In the genomic region with DNA sequence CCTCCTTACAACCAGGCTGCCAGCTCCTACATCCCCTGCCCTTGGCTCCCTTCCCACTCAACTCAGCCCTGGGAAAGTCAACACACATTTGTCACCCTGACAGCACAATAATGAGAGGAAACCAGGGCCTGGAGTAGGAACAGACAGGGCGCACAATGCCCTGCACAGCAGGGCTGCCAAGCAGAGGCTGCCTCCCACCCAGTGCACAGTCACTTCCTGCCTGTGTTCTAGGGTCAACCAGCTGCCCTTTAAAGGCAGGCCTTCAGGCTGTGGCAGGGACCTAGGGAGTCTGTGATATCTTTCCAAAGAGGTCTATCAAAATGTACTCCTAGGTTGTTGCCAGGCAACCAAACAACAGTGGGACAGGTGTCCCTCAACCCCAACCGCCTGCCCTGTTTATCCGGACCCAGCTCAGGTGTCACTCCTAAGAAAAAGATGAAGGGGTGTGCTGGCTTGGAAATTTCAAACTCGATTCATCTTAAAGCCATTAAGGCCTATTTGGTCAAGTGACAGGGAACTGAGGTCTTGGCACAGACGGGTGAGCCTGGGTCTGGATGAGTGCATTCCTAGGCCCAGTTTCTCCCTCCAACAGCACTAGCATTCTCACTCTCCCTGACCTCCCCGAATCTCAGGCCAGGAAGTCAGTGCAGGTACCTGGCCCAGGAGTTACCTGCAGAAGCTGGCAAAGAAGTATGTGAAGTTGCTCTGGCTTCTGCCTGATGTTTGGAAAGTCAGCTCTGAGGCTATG, we compare ENCODE assay signal across 8 cellular contexts.
DNase-seq lines count a peak whose midpoint lies in the region; ATAC-seq and TF ChIP-seq lines count a peak whose summit lies in the region.

No MANE protein-coding gene starts in this region.

- ATAC-seq in esophagus mucosa (peak; percentile 77), HG03159 (IDR thresholded peaks at IDR 0.05; ENCODE audit: unreplicated experiment) (no peak), GM18511 (IDR thresholded peaks at IDR 0.05; ENCODE audit: unreplicated experiment) (no peak)
- no peak for ATAC-seq in CD4-positive, alpha-beta T cell (ENCODE audit: poor library complexity)

- H3K36me3 Mint-ChIP-seq in progenitor cell of endocrine pancreas (ENCODE audit: insufficient read depth): no peaks in the 10 kb centered on the region
- H3K36me3 Mint-ChIP-seq in CD4-positive, alpha-beta T cell (ENCODE audit: low read depth): no peaks in the 10 kb centered on the region

- H3K4me3 ChIP-seq in GM23248: no peak overlapping the region

- H3K4me1 ChIP-seq in GM23248 (ENCODE audit: insufficient read depth): peaks cover 9% of the 10 kb centered on the region

- H3K9me2 ChIP-seq in GM23248 (ENCODE audit: insufficient read depth): no peaks in the 10 kb centered on the region

- no peaks in the 10 kb centered on the region for H3K27me3 Mint-ChIP-seq in progenitor cell of endocrine pancreas
- peaks cover 3% of the 10 kb centered on the region for H3K27me3 Mint-ChIP-seq in CD4-positive, alpha-beta T cell

- H2AFZ ChIP-seq in GM23248: no peak overlapping the region

- H3K27me3 ChIP-seq in GM23248 (replicated peaks; ENCODE audit: insufficient read depth): no peaks in the 10 kb centered on the region
- H3K27me3 ChIP-seq in CD4-positive, alpha-beta T cell (ENCODE audit: control insufficient read depth, insufficient read depth, low read length): no peaks in the 10 kb centered on the region

- H3K36me3 ChIP-seq in GM23248 (ENCODE audit: low read depth): no peaks in the 10 kb centered on the region

- DNase-seq in GM23248 (peak; percentile 27), NCI-H226 (peak; percentile 25), progenitor cell of endocrine pancreas (ENCODE audit: low spot score, unreplicated experiment) (no peak), foreskin melanocyte (no peak)
- no peak for DNase-seq in CD4-positive, alpha-beta T cell

- no peaks in the 10 kb centered on the region; the same call in 1 of the 2 replicates for H3K79me2 ChIP-seq in GM23248 (ENCODE audit: insufficient read depth)

- peaks cover 58% of the 10 kb centered on the region for H3K4me1 Mint-ChIP-seq in progenitor cell of endocrine pancreas (ENCODE audit: low read depth)
- peaks cover under 1% of the 10 kb centered on the region for H3K4me1 Mint-ChIP-seq in CD4-positive, alpha-beta T cell (ENCODE audit: low read depth)

- H3K4me2 ChIP-seq in GM23248 (ENCODE audit: unreplicated experiment): no peak overlapping the region

- no peaks in the 10 kb centered on the region for H3K9me3 Mint-ChIP-seq in progenitor cell of endocrine pancreas (ENCODE audit: low read depth)
- H3K9me3 Mint-ChIP-seq in CD4-positive, alpha-beta T cell: no peaks in the 10 kb centered on the region

- no peak for TF ChIP-seq CTCF in progenitor cell of endocrine pancreas (IDR thresholded peaks at IDR 0.05; ENCODE audit: unreplicated experiment)
- TF ChIP-seq CTCF in CD4-positive, alpha-beta T cell (IDR thresholded peaks at IDR 0.05): no peak

- no peaks in the 10 kb centered on the region for H3F3A ChIP-seq in GM23248 (ENCODE audit: insufficient read depth)

- no peak overlapping the region for H3K9ac ChIP-seq in GM23248

- no peak overlapping the region for H3K27ac ChIP-seq in GM23248
- H3K27ac ChIP-seq in CD4-positive, alpha-beta T cell (ENCODE audit: low read depth, low read length): no peak overlapping the region

- WGBS in GM23248 (ENCODE audit: low coverage in 1 of 2, low lambda C conversion rate in 2 of 2, missing lambda C conversion rate in 2 of 2), 2 experiments: 87 to 88% methylated on average over 6 of the region's 6 CpGs

- H4K20me1 ChIP-seq in GM23248 (ENCODE audit: insufficient read depth): no peaks in the 10 kb centered on the region

- POLR2A ChIA-PET in CD4-positive, alpha-beta T cell (lab: Charles Lee): no interaction called here

- H3K27ac Mint-ChIP-seq in progenitor cell of endocrine pancreas: peak overlapping the region; percentile 92
- no peak overlapping the region for H3K27ac Mint-ChIP-seq in CD4-positive, alpha-beta T cell

- CTCF ChIA-PET in CD4-positive, alpha-beta T cell (lab: Charles Lee): no interaction called here

- intact Hi-C loops in CD4-positive, alpha-beta T cell (cut with DNase I, micrococcal nuclease): loop anchor here in 1 of 2 experiments (10.0 kb wide), 2 partner anchors 805 to 1015 kb away; no protein-coding TSS in a partner anchor

- H3K9me3 ChIP-seq in GM23248 (ENCODE audit: low read depth): no peaks in the 10 kb centered on the region
- H3K9me3 ChIP-seq in CD4-positive, alpha-beta T cell (ENCODE audit: control insufficient read depth, low read length): no peaks in the 10 kb centered on the region

- in situ Hi-C loops in GM23248 (cut with MboI): loop anchor here (10.0 kb wide), 1 partner anchor 795 kb away; no protein-coding TSS in a partner anchor

- no peak overlapping the region for H3K4me3 Mint-ChIP-seq in progenitor cell of endocrine pancreas (ENCODE audit: low read depth)
- no peak overlapping the region for H3K4me3 Mint-ChIP-seq in CD4-positive, alpha-beta T cell

Comparison
In these comparisons a context has a peak if more than half of its experiments do, and no peak if none do; other contexts are left out.
1. DNase-seq: peak in GM23248 (single experiment) and NCI-H226 (single experiment); none in progenitor cell of endocrine pancreas (single experiment), CD4-positive, alpha-beta T cell (0 of 10) and foreskin melanocyte (single experiment).